ENCODE assay signal across 8 cellular contexts in genomic region chr16:56519459-56520250, GRCh38. TPM values are rescaled to one million over a fixed set of nuclear protein-coding genes. Genes with fewer than 3 reads are reported as not detected.
DNase-seq lines count a peak whose midpoint lies in the region; ATAC-seq, FAIRE-seq and TF ChIP-seq lines count a peak whose summit lies in the region.

BBS2 (minus strand) TSS chr16:56520024; CDS start chr16:56519862, 162 bp downstream.

- H3K27me3 ChIP-seq in pancreas: no peaks in the 10 kb centered on the region
- H3K27me3 ChIP-seq in thyroid gland: no peaks in the 10 kb centered on the region

- TF ChIP-seq POLR2A in thyroid gland (IDR thresholded peaks at IDR 0.05): peak in 1 of 2 donors; percentile 89

- WGBS in pancreas, 2 donors: 0 to 1% methylated on average over 56 to 65 of the region's 65 CpGs
- 1 to 2% methylated on average over 28 to 32 of the region's 65 CpGs for WGBS in thyroid gland, 2 donors

- peak within 1 kb of the TSS; percentile 79 for H3K4me3 Mint-ChIP-seq in activated naive CD8-positive, alpha-beta T cell treated with anti-CD3 and anti-CD28 coated beads, Interleukin-2, amount 50 U/mL, for 24 hours

- H3K4me3 ChIP-seq in pancreas (peak within 1 kb of the TSS; percentile 69 to 95 (median 88)), thyroid gland (replicated peaks in 1 of 3) (peak within 1 kb of the TSS; percentile 78 to 89 (median 86))

- H3K9me3 Mint-ChIP-seq in activated naive CD8-positive, alpha-beta T cell treated with anti-CD3 and anti-CD28 coated beads, Interleukin-2, amount 50 U/mL, for 24 hours: no peaks in the 10 kb centered on the region

- peaks cover 35% of the 10 kb centered on the region for H3K4me1 Mint-ChIP-seq in activated naive CD8-positive, alpha-beta T cell treated with anti-CD3 and anti-CD28 coated beads, Interleukin-2, amount 50 U/mL, for 24 hours

- peak; percentile 90 for DNase-seq in NCI-H1105 treated with DMSO at 0.1 percent for 48 hours (lab: John Stamatoyannopoulos, UW)
- peak; percentile 83 for DNase-seq in SW480 (ENCODE audit: low spot score)
- DNase-seq in activated naive CD8-positive, alpha-beta T cell treated with anti-CD3 and anti-CD28 coated beads, Interleukin-2, amount 50 U/mL, for 24 hours: peak; percentile 94
- peak; percentile 96 for DNase-seq in Right ventricle myocardium superior
- peak; percentile 87 to 98 (median 92) for DNase-seq in pancreas
- DNase-seq in thyroid gland: peak; percentile 92 to 93

- H3K9me3 ChIP-seq in pancreas (no peaks in the 10 kb centered on the region), thyroid gland (no peaks in the 10 kb centered on the region)

- ATAC-seq in HG02678 (IDR thresholded peaks at IDR 0.05; ENCODE audit: unreplicated experiment): peak; percentile 86
- peak; percentile 88 for ATAC-seq in activated naive CD8-positive, alpha-beta T cell treated with anti-CD3 and anti-CD28 coated beads, Interleukin-2, amount 50 U/mL, for 24 hours
- ATAC-seq in Right ventricle myocardium superior (ENCODE audit: poor library complexity): peak; percentile 99
- peak; percentile 96 to 99 (median 98) for ATAC-seq in pancreas

- no peak for FAIRE-seq in pancreas (lab: Jason Lieb, UNC)

- H3K27ac ChIP-seq in pancreas: peak within 1 kb of the TSS; percentile 69 to 87 (median 83)
- H3K27ac ChIP-seq in thyroid gland: peak within 1 kb of the TSS; percentile 86 to 89 (median 89)

- H3K4me1 ChIP-seq in pancreas (no peaks in the 10 kb centered on the region), thyroid gland (peaks cover 16 to 30% of the 10 kb centered on the region in 2 donors)

- no peaks in the 10 kb centered on the region for H3K27me3 Mint-ChIP-seq in activated naive CD8-positive, alpha-beta T cell treated with anti-CD3 and anti-CD28 coated beads, Interleukin-2, amount 50 U/mL, for 24 hours

- TF ChIP-seq CTCF in GM12873 (IDR thresholded peaks at IDR 0.05; ENCODE audit: insufficient read depth, low read depth, low read length, missing control alignments) (peak; percentile 8), pancreas (IDR thresholded peaks at IDR 0.05) (no peak), thyroid gland (IDR thresholded peaks at IDR 0.05) (peak in 4 of 6 experiments; percentile 2 to 26 (median 10))

- H3K27ac Mint-ChIP-seq in activated naive CD8-positive, alpha-beta T cell treated with anti-CD3 and anti-CD28 coated beads, Interleukin-2, amount 50 U/mL, for 24 hours: peak within 1 kb of the TSS; percentile 85

- no peaks in the 10 kb centered on the region for H3K36me3 ChIP-seq in pancreas
- H3K36me3 ChIP-seq in thyroid gland: no peaks in the 10 kb centered on the region

- intact Hi-C loops in Right ventricle myocardium superior (cut with DNase I): loop anchor here (5.0 kb wide), 1 partner anchor 83 kb away; no protein-coding TSS in a partner anchor
- intact Hi-C loops in pancreas (cut with DNase I): no loop called here
- intact Hi-C loops in thyroid gland (cut with DNase I): loop anchor here (5.0 to 10.0 kb wide), 2 partner anchors 85 to 178 kb away; partner anchors contain the start of gene MT2A

- H3K36me3 Mint-ChIP-seq in activated naive CD8-positive, alpha-beta T cell treated with anti-CD3 and anti-CD28 coated beads, Interleukin-2, amount 50 U/mL, for 24 hours (ENCODE audit: low read depth): no peaks in the 10 kb centered on the region

RNA-seq across cellular contexts. Expression of gene BBS2, which starts in this region (rescaled TPM):
- 39.0 TPM for total RNA-seq in Right ventricle myocardium superior
- total RNA-seq in pancreas: 10 to 100 TPM in 5 of 6 donors, 1 to 10 TPM in 1; 10.0 to 19.0 (median 14.5) TPM
- polyA plus RNA-seq in pancreas: 10 to 100 TPM; 20.7 to 50.4 TPM
- total RNA-seq in thyroid gland: 10 to 100 TPM; 55.1 to 98.6 (median 57.4) TPM

Comparison
In these comparisons a context has a peak if more than half of its experiments do, and no peak if none do; other contexts are left out.
1. Peak in every context shown above with its lines: DNase-seq, ATAC-seq, H3K4me3 ChIP-seq and H3K27ac ChIP-seq.
2. CTCF ChIP-seq: peak in GM12873 (single experiment) and thyroid gland (4 of 6); none in pancreas (0 of 4).
3. intact Hi-C loops: an anchor here in Right ventricle myocardium superior (5.0 kb wide) and thyroid gland (5.0 to 10.0 kb wide); none called in pancreas.